28 cellular contexts compared by ENCODE assay signal in genomic region chr6:162674452-162674851, GRCh38. TPM values are rescaled to one million over a fixed set of nuclear protein-coding genes. Genes with fewer than 3 reads are reported as not detected.
"Had no signal": no experiment of that assay in that cellular context is flagged by ENCODE, and none has a peak within 500 bp of the region (broad histone marks: within the 10 kb centered on the region; RNA-seq: fewer than 3 reads in every experiment).

No MANE protein-coding gene starts in this region.

- H3K27ac ChIP-seq: neutrophil, pancreas, psoas muscle, skin epidermis, spleen, suprapubic skin, testis, tibial artery, transverse colon, upper lobe of right lung, uterus had no signal

- DNase-seq: naive thymus-derived CD8-positive, alpha-beta T cell; nephron progenitor cell; nucleus accumbens; pancreas; psoas muscle; right cardiac atrium; spleen; stimulated activated CD4-positive, alpha-beta T cell treated with anti-CD3 and anti-CD28 coated beads, Interleukin-12 subunit alpha, Interleukin-12 subunit beta, amount 100 ng/mL, for 4 hours; stimulated activated CD4-positive, alpha-beta T cell treated with anti-CD3 and anti-CD28 coated beads, Interleukin-1b, Interleukin-23, amount 100 ng/mL, for 48 hours; stimulated activated CD4-positive, alpha-beta T cell treated with anti-CD3 and anti-CD28 coated beads, Interleukin-4, amount 100 ng/mL, for 1 hour; stimulated activated CD4-positive, alpha-beta T cell treated with anti-CD3 and anti-CD28 coated beads, Interleukin-4, amount 100 ng/mL, for 4 hours; stimulated activated CD8-positive, alpha-beta memory T cell treated with anti-CD3 and anti-CD28 coated beads, Interleukin-4, amount 100 ng/mL, for 48 hours; stimulated activated naive CD4-positive, alpha-beta T cell; stimulated activated naive CD8-positive, alpha-beta T cell treated with anti-CD3 and anti-CD28 coated beads, Interleukin-15, amount 100 ng/mL, for 72 hours; stimulated activated naive CD8-positive, alpha-beta T cell treated with anti-CD3 and anti-CD28 coated beads, Interleukin-15, Interleukin-2, amounts not matched to agents 100 U/mL and 50 U/mL, for 24 hours; substantia nigra; testis; tibial artery; transverse colon; upper lobe of right lung; uterus had no signal

- H3K9me3 ChIP-seq: neutrophil, pancreas, psoas muscle, spleen, suprapubic skin, testis, tibial artery, transverse colon, upper lobe of right lung had no signal

- H3K4me3 ChIP-seq: pancreas, psoas muscle, skin epidermis, smooth muscle cell, spleen, suprapubic skin, testis, tibial artery, transverse colon, upper lobe of right lung, uterus had no signal

- H3K4me1 ChIP-seq: spleen, tibial artery, transverse colon, upper lobe of right lung, uterus had no signal

- H3K36me3 ChIP-seq: neutrophil, pancreas, spleen, suprapubic skin, tibial artery, transverse colon, upper lobe of right lung, uterus had no signal

- FAIRE-seq: pancreas had no signal

- H3K4me2 ChIP-seq: smooth muscle cell had no signal

- ATAC-seq: naive thymus-derived CD8-positive, alpha-beta T cell; natural killer cell treated with Interleukin-12 subunit alpha and Interleukin-12 subunit beta and Interleukin-15 and Interleukin-18, amount 100 ng/mL, for 72 hours; pancreas; psoas muscle; right cardiac atrium; sciatic nerve; stimulated activated memory B cell treated with anti-CD40 and anti-IgM and Interleukin-4, amounts not matched to agents 10 μg/mL and 1 μg/mL and 100 μg/mL, for 72 hours; stimulated activated naive CD8-positive, alpha-beta T cell treated with anti-CD3 and anti-CD28 coated beads, Interleukin-15, amount 100 ng/mL, for 72 hours; stimulated activated naive CD8-positive, alpha-beta T cell treated with anti-CD3 and anti-CD28 coated beads, Interleukin-15, Interleukin-2, amounts not matched to agents 100 U/mL and 50 U/mL, for 24 hours; upper lobe of right lung had no signal

- H3K27me3 ChIP-seq: neutrophil, pancreas, spleen, suprapubic skin, testis, tibial artery, transverse colon, upper lobe of right lung, uterus had no signal

RNA-seq across cellular contexts. Expression of gene PRKN, which starts 53.1 kb away (rescaled TPM):
- total RNA-seq: natural killer cell treated with Interleukin-12 subunit alpha and Interleukin-12 subunit beta and Interleukin-15 and Interleukin-18, amount 100 ng/mL, for 72 hours had no signal

RNA-seq across cellular contexts. Expression of gene PACRG, which starts 53.3 kb away (rescaled TPM):
- total RNA-seq: natural killer cell treated with Interleukin-12 subunit alpha and Interleukin-12 subunit beta and Interleukin-15 and Interleukin-18, amount 100 ng/mL, for 72 hours; smooth muscle cell had no signal
- polyA plus RNA-seq: smooth muscle cell had no signal
